28 cellular contexts compared by ENCODE assay signal in the genomic region with DNA sequence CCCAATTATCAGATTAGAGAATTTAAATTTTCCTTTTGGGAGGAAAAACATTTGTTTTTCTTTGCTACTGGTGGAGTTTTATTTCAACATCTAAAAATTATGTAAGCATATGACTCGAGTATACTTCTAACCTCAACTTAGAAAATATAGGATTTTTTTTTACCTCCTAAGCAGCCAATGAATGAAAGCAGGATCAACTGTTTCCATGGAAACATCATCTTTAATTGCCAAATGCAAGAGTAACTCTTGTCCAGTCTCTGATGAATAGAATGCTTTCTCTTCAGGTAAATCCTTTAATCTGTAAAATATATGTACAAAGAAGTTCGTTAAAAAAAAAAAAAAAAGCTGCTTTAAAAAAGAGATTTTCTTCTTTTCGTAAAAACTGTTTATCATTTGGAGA.
"Had no signal": no experiment of that assay in that cellular context is flagged by ENCODE, and none has a peak within 500 bp of the region (broad histone marks: within the 10 kb centered on the region; RNA-seq: fewer than 3 reads in every experiment).

No MANE protein-coding gene starts in this region.

- H3K4me3 ChIP-seq: neural progenitor cell, ovary, psoas muscle, right lobe of liver, sigmoid colon, stomach, thoracic aorta, thyroid gland, tibial nerve, upper lobe of left lung, vagina had no signal

- H3K36me3 Mint-ChIP-seq: neural progenitor cell; stimulated activated effector memory CD8-positive, alpha-beta T cell treated with anti-CD3 and anti-CD28 coated beads, Interleukin-12 subunit alpha, Interleukin-12 subunit beta, amount 100 ng/mL, for 72 hours; stimulated activated naive B cell treated with anti-CD40 and anti-IgM and Interleukin-4, amounts not matched to agents 10 μg/mL and 1 μg/mL and 100 μg/mL, for 72 hours had no signal

- H3K9me3 Mint-ChIP-seq: nephron; neural progenitor cell; stimulated activated naive B cell treated with anti-CD40 and anti-IgM and Interleukin-4, amounts not matched to agents 10 μg/mL and 1 μg/mL and 100 μg/mL, for 72 hours had no signal

- FAIRE-seq: urothelium cell line had no signal

- H3K4me1 ChIP-seq: parathyroid adenoma, psoas muscle, right lobe of liver, sigmoid colon, stomach, tibial nerve, upper lobe of left lung, vagina had no signal

- H3K9ac ChIP-seq: neural progenitor cell, parathyroid adenoma had no signal

- H3K4me2 ChIP-seq: neural progenitor cell had no signal

- ATAC-seq: psoas muscle; right cardiac atrium; right lobe of liver; stimulated activated effector memory CD8-positive, alpha-beta T cell treated with anti-CD3 and anti-CD28 coated beads, Interleukin-12 subunit alpha, Interleukin-12 subunit beta, amount 100 ng/mL, for 72 hours; stimulated activated naive B cell treated with anti-CD40 and anti-IgM and Interleukin-4, amounts not matched to agents 10 μg/mL and 1 μg/mL and 100 μg/mL, for 72 hours had no signal

- H2AFZ ChIP-seq: neural progenitor cell, parathyroid adenoma had no signal

- H3K36me3 ChIP-seq: neural progenitor cell, ovary, right lobe of liver, sigmoid colon, stomach, thoracic aorta, thyroid gland, tibial nerve, upper lobe of left lung, vagina had no signal

- H3K9me3 ChIP-seq: ovary, psoas muscle, right lobe of liver, sigmoid colon, stomach, thoracic aorta, thyroid gland, tibial nerve, upper lobe of left lung, vagina had no signal

- DNase-seq: occipital lobe; ovary; posterior cingulate gyrus; psoas muscle; right cardiac atrium; right lobe of liver; sigmoid colon; small intestine; stimulated activated CD4-positive, alpha-beta T cell treated with anti-CD3 and anti-CD28 coated beads, Interleukin-15, amount 100 ng/mL, for 24 hours; stimulated activated CD4-positive, alpha-beta T cell treated with anti-CD3 and anti-CD28 coated beads, Interleukin-2, amount 100 ng/mL, for 24 hours; stimulated activated CD4-positive, alpha-beta T cell treated with anti-CD3 and anti-CD28 coated beads, Interleukin-2, amount 100 ng/mL, for 48 hours; stimulated activated CD4-positive, alpha-beta T cell treated with anti-CD3 and anti-CD28 coated beads, Interleukin-4, amount 100 ng/mL, for 24 hours; stimulated activated naive B cell treated with anti-CD40 and anti-IgM and Interleukin-4, amounts not matched to agents 10 μg/mL and 1 μg/mL and 100 μg/mL, for 72 hours; stimulated activated naive CD4-positive, alpha-beta T cell treated with Interleukin-2 at 50 U/mL for 16 hours; stomach; thyroid gland; trophoblast cell; upper lobe of left lung had no signal

- H3K27me3 ChIP-seq: neural progenitor cell, ovary, right lobe of liver, sigmoid colon, stomach, thyroid gland, tibial nerve, upper lobe of left lung, vagina had no signal

- H3K27ac ChIP-seq: neural progenitor cell, ovary, parathyroid adenoma, psoas muscle, right lobe of liver, sigmoid colon, stomach, thoracic aorta, thyroid gland, tibial nerve, upper lobe of left lung, vagina had no signal

- H3K79me2 ChIP-seq: parathyroid adenoma had no signal

- H3K27ac Mint-ChIP-seq: nephron; neural progenitor cell; progenitor cell of endocrine pancreas; stimulated activated effector memory CD8-positive, alpha-beta T cell treated with anti-CD3 and anti-CD28 coated beads, Interleukin-12 subunit alpha, Interleukin-12 subunit beta, amount 100 ng/mL, for 72 hours; stimulated activated naive B cell treated with anti-CD40 and anti-IgM and Interleukin-4, amounts not matched to agents 10 μg/mL and 1 μg/mL and 100 μg/mL, for 72 hours; stimulated activated naive CD8-positive, alpha-beta T cell treated with anti-CD3 and anti-CD28 coated beads, Interleukin-15, Interleukin-2, amounts not matched to agents 100 ng/mL and 50 ng/mL, for 24 hours had no signal

- H3K4me1 Mint-ChIP-seq: nephron; stimulated activated effector memory CD8-positive, alpha-beta T cell treated with anti-CD3 and anti-CD28 coated beads, Interleukin-12 subunit alpha, Interleukin-12 subunit beta, amount 100 ng/mL, for 72 hours; stimulated activated naive B cell treated with anti-CD40 and anti-IgM and Interleukin-4, amounts not matched to agents 10 μg/mL and 1 μg/mL and 100 μg/mL, for 72 hours had no signal

- H3K27me3 Mint-ChIP-seq: progenitor cell of endocrine pancreas; stimulated activated naive B cell treated with anti-CD40 and anti-IgM and Interleukin-4, amounts not matched to agents 10 μg/mL and 1 μg/mL and 100 μg/mL, for 72 hours; stimulated activated naive CD8-positive, alpha-beta T cell treated with anti-CD3 and anti-CD28 coated beads, Interleukin-15, Interleukin-2, amounts not matched to agents 100 ng/mL and 50 ng/mL, for 24 hours had no signal

- H3K4me3 Mint-ChIP-seq: nephron; neural progenitor cell; stimulated activated effector memory CD8-positive, alpha-beta T cell treated with anti-CD3 and anti-CD28 coated beads, Interleukin-12 subunit alpha, Interleukin-12 subunit beta, amount 100 ng/mL, for 72 hours; stimulated activated naive B cell treated with anti-CD40 and anti-IgM and Interleukin-4, amounts not matched to agents 10 μg/mL and 1 μg/mL and 100 μg/mL, for 72 hours; stimulated activated naive CD8-positive, alpha-beta T cell treated with anti-CD3 and anti-CD28 coated beads, Interleukin-15, Interleukin-2, amounts not matched to agents 100 ng/mL and 50 ng/mL, for 24 hours had no signal
